ENCODE assay signal across 8 cellular contexts in genomic region chr5:141513021-141513626, GRCh38. TPM values are rescaled to one million over a fixed set of nuclear protein-coding genes. Genes with fewer than 3 reads are reported as not detected.
A peak's percentile ranks its signal among the peaks of the same experiment; 100 is the strongest.
DNase-seq lines count a peak whose midpoint lies in the region; ATAC-seq and TF ChIP-seq lines count a peak whose summit lies in the region.

No MANE protein-coding gene starts in this region.

- H3K9ac ChIP-seq in smooth muscle cell (ENCODE audit: low read depth): peak overlapping the region; percentile 97

- H3K4me3 ChIP-seq in GM12875 (ENCODE audit: low read depth, low read length) (peak overlapping the region; percentile 50), SJSA1 (peak overlapping the region; percentile 3), breast epithelium (peak overlapping the region; percentile 59 to 66 (median 60)), smooth muscle cell (peak overlapping the region; percentile 55)

- H3K9me3 ChIP-seq in SJSA1 (replicated peaks) (no peaks in the 10 kb centered on the region), breast epithelium (no peaks in the 10 kb centered on the region), smooth muscle cell (replicated peaks; ENCODE audit: low read depth) (no peaks in the 10 kb centered on the region)

- TF ChIP-seq POLR2A in breast epithelium (IDR thresholded peaks at IDR 0.05): no peak

- peaks cover 60% of the 10 kb centered on the region for H3K4me1 ChIP-seq in SJSA1 (replicated peaks)
- H3K4me1 ChIP-seq in breast epithelium: peaks cover 8 to 14% of the 10 kb centered on the region in 2 donors
- H3K4me1 ChIP-seq in smooth muscle cell (ENCODE audit: low read depth): peaks cover 46% of the 10 kb centered on the region

- H3K27me3 ChIP-seq in SJSA1 (replicated peaks): no peaks in the 10 kb centered on the region
- no peaks in the 10 kb centered on the region for H3K27me3 ChIP-seq in breast epithelium
- H3K27me3 ChIP-seq in smooth muscle cell (ENCODE audit: low read depth): no peaks in the 10 kb centered on the region

- intact Hi-C loops in breast epithelium (cut with DNase I; ENCODE audit: low total_unique reads): loop anchor here (5.0 kb wide), 1 partner anchor 801 kb away; no protein-coding TSS in a partner anchor

- H3K27ac ChIP-seq in SJSA1 (peak overlapping the region; percentile 68), breast epithelium (peak overlapping the region; percentile 89 to 90), smooth muscle cell (ENCODE audit: low read depth) (peak overlapping the region; percentile 100)

- peaks cover 49% of the 10 kb centered on the region for H3K36me3 ChIP-seq in SJSA1
- H3K36me3 ChIP-seq in breast epithelium: no peaks in the 10 kb centered on the region
- H3K36me3 ChIP-seq in smooth muscle cell (ENCODE audit: low read depth): no peaks in the 10 kb centered on the region

- TF ChIP-seq CTCF in GM12875 (IDR thresholded peaks at IDR 0.05; ENCODE audit: borderline replicate concordance, insufficient read depth, low read depth, low read length): no peak
- TF ChIP-seq CTCF in breast epithelium (IDR thresholded peaks at IDR 0.05): no peak
- TF ChIP-seq CTCF in smooth muscle cell (IDR thresholded peaks at IDR 0.05; ENCODE audit: borderline replicate concordance, insufficient read depth, poor library complexity, severe bottlenecking): no peak

- under 1% methylated on average over 28 of the region's 39 CpGs for WGBS in smooth muscle cell (ENCODE audit: low lambda C conversion rate)

- no peaks in the 10 kb centered on the region for H3K79me2 ChIP-seq in smooth muscle cell (ENCODE audit: low read depth)

- H4K20me1 ChIP-seq in smooth muscle cell (ENCODE audit: low read depth): no peaks in the 10 kb centered on the region

- peaks cover 59% of the 10 kb centered on the region for H3F3A ChIP-seq in smooth muscle cell (ENCODE audit: low read depth)

- peak overlapping the region; percentile 86 for H3K4me2 ChIP-seq in smooth muscle cell

- ATAC-seq in HG02642 (IDR thresholded peaks at IDR 0.05; ENCODE audit: poor library complexity, unreplicated experiment): no peak

- no peak overlapping the region for H2AFZ ChIP-seq in smooth muscle cell (ENCODE audit: low read depth)

- DNase-seq in SJSA1 (ENCODE audit: low read depth in 1 of 2, low spot score in 2 of 2): no peak
- DNase-seq in breast epithelium (ENCODE audit: low spot score in 2 of 2): no peak
- peak; percentile 46 for DNase-seq in iPS-NIHi11 (ENCODE audit: low spot score)
- no peak for DNase-seq in smooth muscle cell (lab: John Stamatoyannopoulos, UW; ENCODE audit: unreplicated experiment)
- no peak for DNase-seq in cerebellar nuclear complex (lab: John Stamatoyannopoulos, UW)
- DNase-seq in NCI-H524 (lab: John Stamatoyannopoulos, UW): no peak

RNA-seq across cellular contexts. Expression of gene PCDHGC5, which starts 24.2 kb away (rescaled TPM):
- total RNA-seq in SJSA1 (2014; rRNA removed; shearing (Covaris generic)): 0.21 TPM in 1 of 2 replicates, not detected in the other
- 1 to 10 TPM; 2.1 to 3.5 (median 3.3) TPM for total RNA-seq in breast epithelium
- total RNA-seq in smooth muscle cell: 1.8 and 3.4 TPM in 2 replicates
- polyA plus RNA-seq in smooth muscle cell: 1.5 and 3.3 TPM in 2 replicates

RNA-seq across cellular contexts. Expression of gene PCDHGC4, which starts 28.3 kb away (rescaled TPM):
- 0.22 and 0.39 TPM in 2 replicates for total RNA-seq in SJSA1 (2014; rRNA removed; shearing (Covaris generic))
- total RNA-seq in breast epithelium (1 to 10 TPM; 2.6 to 6.2 (median 6.0) TPM), smooth muscle cell (1.2 and 3.8 TPM in 2 replicates)
- 0.12 and 0.16 TPM in 2 replicates for polyA plus RNA-seq in smooth muscle cell

RNA-seq across cellular contexts. Expression of gene PCDHGC3, which starts 37.4 kb away (rescaled TPM):
- total RNA-seq in SJSA1 (2014; rRNA removed; shearing (Covaris generic)): 45.5 and 57.8 TPM in 2 replicates
- 10 to 100 TPM; 29.6 to 41.6 (median 35.1) TPM for total RNA-seq in breast epithelium
- 38.2 and 50.3 TPM in 2 replicates for total RNA-seq in smooth muscle cell
- polyA plus RNA-seq in smooth muscle cell: 98.4 and 111 TPM in 2 replicates

Comparison
In these comparisons a context has a peak if more than half of its experiments do, and no peak if none do; other contexts are left out.
1. H3K4me3 ChIP-seq: peak in every context shown above with its lines; median percentile 60 in breast epithelium; 55 in smooth muscle cell; 50 in GM12875; 3 in SJSA1.